18 cellular contexts compared by ENCODE assay signal in the genomic region with DNA sequence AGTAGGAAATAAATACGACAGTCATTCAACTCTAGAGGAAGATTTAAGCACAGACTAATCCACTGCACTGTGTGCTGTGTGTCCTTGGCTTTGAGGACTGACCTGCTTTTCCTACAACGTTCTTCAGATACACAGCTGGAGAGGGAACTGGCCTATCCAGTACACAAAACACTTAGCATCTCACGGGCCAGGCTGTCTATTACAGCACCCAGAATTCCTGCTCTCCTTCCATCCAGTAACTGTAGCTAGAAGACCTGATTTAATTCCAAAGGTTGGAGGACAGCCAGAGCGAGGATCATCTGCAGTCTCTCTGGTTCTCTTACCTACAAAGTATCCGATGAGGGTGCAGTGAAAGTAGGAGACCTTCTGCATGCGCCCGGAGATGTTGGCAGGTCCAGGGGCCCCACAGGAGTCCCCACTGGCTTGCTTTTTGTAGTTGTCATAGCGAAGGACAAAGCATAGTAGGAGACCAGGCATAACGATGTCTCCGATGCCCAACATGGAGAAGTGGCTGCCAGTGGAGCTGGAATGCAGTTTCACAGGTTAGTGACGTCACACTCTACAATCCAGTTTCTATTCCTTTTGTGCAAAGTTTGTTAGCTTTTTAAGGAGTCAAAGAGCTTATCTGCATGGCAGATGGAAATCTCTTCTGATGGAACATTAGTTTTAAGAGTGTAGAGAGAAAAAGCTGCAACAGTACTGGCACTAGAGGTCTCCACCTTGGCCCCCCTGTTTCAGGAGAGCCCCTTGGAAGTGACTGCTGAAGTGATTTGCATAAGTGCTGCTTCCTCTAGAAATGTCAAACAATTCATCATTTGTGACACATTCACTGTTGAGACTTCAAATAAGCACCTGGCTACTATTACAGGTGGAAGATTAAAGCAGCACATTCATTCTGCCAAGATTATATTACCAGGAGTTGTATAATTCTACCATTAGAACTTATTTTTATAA. TPM values are rescaled to one million over a fixed set of nuclear protein-coding genes. Genes with fewer than 3 reads are reported as not detected.
DNase-seq lines count a peak whose midpoint lies in the region; ATAC-seq and TF ChIP-seq lines count a peak whose summit lies in the region.
"Had no signal": no experiment of that assay in that cellular context is flagged by ENCODE, and none has a peak within 500 bp of the region (broad histone marks: within the 10 kb centered on the region; RNA-seq: fewer than 3 reads in every experiment).

No MANE protein-coding gene starts in this region.

- H3K36me3 Mint-ChIP-seq in type B pancreatic cell = peaks cover 36% of the 10 kb centered on the region
- H3K36me3 Mint-ChIP-seq: natural killer cell treated with Interleukin-12 subunit alpha and Interleukin-12 subunit beta and Interleukin-15 and Interleukin-18, amount 100 ng/mL, for 72 hours had no signal

- DNase-seq in T47D (ENCODE audit: low read depth in 1 of 2, low spot score in 1 of 2) = peak; percentile 38 to 68
- DNase-seq in mammary epithelial cell = no peak
- peak; percentile 89 for DNase-seq in OCI-LY7 (ENCODE audit: low spot score)
- no peak for DNase-seq in lower lobe of right lung
- no peak for DNase-seq in type B pancreatic cell (ENCODE audit: extremely low spot score, unreplicated experiment)
- no peak for DNase-seq in ACHN
- DNase-seq in T-helper 1 cell = no peak
- no peak for DNase-seq in NCI-H748 (lab: John Stamatoyannopoulos, UW; ENCODE audit: unreplicated experiment)
- DNase-seq: activated CD4-positive, alpha-beta T cell treated with anti-CD3 and anti-CD28 coated beads, Interleukin-2, amount 50 U/mL, for 1 hour; activated CD8-positive, alpha-beta memory T cell treated with anti-CD3 and anti-CD28 coated beads, Interleukin-2, amount 50 U/mL, for 4 hours; activated gamma-delta T cell; amygdala; DMS 273 treated with DMSO at 0.1 percent for 48 hours; NCI-H187; stimulated activated CD4-positive, alpha-beta T cell treated with anti-CD3 and anti-CD28 coated beads, Interleukin-4, amount 100 ng/mL, for 1 hour had no signal

- H3K9me2 ChIP-seq in OCI-LY7 (ENCODE audit: insufficient read depth, low read length) = no peaks in the 10 kb centered on the region

- ATAC-seq in lower lobe of right lung = peak; percentile 71 to 80
- ATAC-seq: natural killer cell treated with Interleukin-12 subunit alpha and Interleukin-12 subunit beta and Interleukin-15 and Interleukin-18, amount 100 ng/mL, for 72 hours had no signal

- CTCF ChIA-PET in mammary epithelial cell (lab: Charles Lee; ENCODE audit: low non-redundant PET) (no interaction called here), OCI-LY7 (lab: Charles Lee; ENCODE audit: unreplicated experiment) (no interaction called here)

- H3K4me2 ChIP-seq in mammary epithelial cell (ENCODE audit: insufficient read depth, low read depth, low read length) = no peak overlapping the region
- H3K4me2 ChIP-seq in OCI-LY7 (ENCODE audit: low read length) = peak overlapping the region; percentile 78

- no peaks in the 10 kb centered on the region for H3K79me2 ChIP-seq in mammary epithelial cell (ENCODE audit: insufficient read depth, low read length)
- no peaks in the 10 kb centered on the region for H3K79me2 ChIP-seq in OCI-LY7 (ENCODE audit: insufficient read depth, low read depth, low read length)

- no TSS peak for BruUV-seq in mammary epithelial cell (replicated peaks; lab: Mats Ljungman, UMichigan)
- no TSS peak for BruUV-seq in OCI-LY7 (replicated peaks; lab: Mats Ljungman, UMichigan)

- in situ Hi-C loops in T47D (cut with HindIII; ENCODE audit: low pct_unique_long_range_greater_than_20kb, low sequenced_read_pairs) = no loop called here
- in situ Hi-C loops in mammary epithelial cell (cut with MboI; ENCODE audit: low sequenced_read_pairs in 2 of 2) = no loop called here
- in situ Hi-C loops in ACHN (cut with HindIII; ENCODE audit: low pct_ligation_motif_present, low pct_unique_long_range_greater_than_20kb, low sequenced_read_pairs) = no loop called here

- H3K4me3 Mint-ChIP-seq in type B pancreatic cell = peak overlapping the region; percentile 29
- H3K4me3 Mint-ChIP-seq: central memory CD8-positive, alpha-beta T cell; natural killer cell treated with Interleukin-12 subunit alpha and Interleukin-12 subunit beta and Interleukin-15 and Interleukin-18, amount 100 ng/mL, for 72 hours had no signal

- no peak overlapping the region for H3K9ac ChIP-seq in mammary epithelial cell (ENCODE audit: insufficient read depth, low read length)

- peak overlapping the region; percentile 89 for H3K27ac Mint-ChIP-seq in type B pancreatic cell
- H3K27ac Mint-ChIP-seq: natural killer cell treated with Interleukin-12 subunit alpha and Interleukin-12 subunit beta and Interleukin-15 and Interleukin-18, amount 100 ng/mL, for 72 hours had no signal

- intact Hi-C loops in mammary epithelial cell (cut with micrococcal nuclease) (no loop called here), OCI-LY7 (cut with micrococcal nuclease; ENCODE audit: unreplicated experiment) (loop anchor here (2.0 to 10.0 kb wide), 2 partner anchors 81 to 137 kb away; partner anchors contain the start of gene SPPL3), lower lobe of right lung (cut with DNase I) (no loop called here)

- H3K36me3 ChIP-seq in mammary epithelial cell (ENCODE audit: insufficient read depth, low read length) = peaks cover 7% of the 10 kb centered on the region
- peaks cover 48% of the 10 kb centered on the region for H3K36me3 ChIP-seq in OCI-LY7 (ENCODE audit: insufficient read depth, low read length)
- H3K36me3 ChIP-seq in lower lobe of right lung = peaks cover 81% of the 10 kb centered on the region

- no peak overlapping the region for H3K27ac ChIP-seq in mammary epithelial cell (ENCODE audit: insufficient read depth, low read depth, low read length)
- H3K27ac ChIP-seq in OCI-LY7 (ENCODE audit: low read depth, low read length, poor library complexity, severe bottlenecking) = peak overlapping the region; percentile 90
- no peak overlapping the region for H3K27ac ChIP-seq in lower lobe of right lung
- H3K27ac ChIP-seq: prostate gland had no signal

- no peaks in the 10 kb centered on the region for H3K9me3 Mint-ChIP-seq in type B pancreatic cell
- H3K9me3 Mint-ChIP-seq: central memory CD8-positive, alpha-beta T cell; natural killer cell treated with Interleukin-12 subunit alpha and Interleukin-12 subunit beta and Interleukin-15 and Interleukin-18, amount 100 ng/mL, for 72 hours had no signal

- dilution Hi-C loops in mammary epithelial cell (cut with HindIII; ENCODE audit: low sequenced_read_pairs) = no loop called here

- H3K27me3 Mint-ChIP-seq in type B pancreatic cell = no peaks in the 10 kb centered on the region
- H3K27me3 Mint-ChIP-seq: central memory CD8-positive, alpha-beta T cell; natural killer cell treated with Interleukin-12 subunit alpha and Interleukin-12 subunit beta and Interleukin-15 and Interleukin-18, amount 100 ng/mL, for 72 hours had no signal

- H3K27me3 ChIP-seq in mammary epithelial cell (ENCODE audit: insufficient read depth, low read length) (no peaks in the 10 kb centered on the region), lower lobe of right lung (ENCODE audit: low read depth) (no peaks in the 10 kb centered on the region)

- WGBS in mammary epithelial cell (ENCODE audit: low coverage, missing lambda C conversion rate) = 87% methylated on average over 11 of the region's 11 CpGs

- H4K20me1 ChIP-seq in mammary epithelial cell (ENCODE audit: insufficient read depth, low read length) = no peaks in the 10 kb centered on the region
- H4K20me1 ChIP-seq in OCI-LY7 (ENCODE audit: insufficient read depth, low read length) = no peaks in the 10 kb centered on the region

- H3K9me3 ChIP-seq in mammary epithelial cell (replicated peaks; ENCODE audit: insufficient read depth, low read length) (no peaks in the 10 kb centered on the region), OCI-LY7 (ENCODE audit: low read length) (no peaks in the 10 kb centered on the region), lower lobe of right lung (no peaks in the 10 kb centered on the region)
- H3K9me3 ChIP-seq: prostate gland had no signal

- POLR2A ChIA-PET in OCI-LY7 (lab: Charles Lee) = interaction anchor here (0.6 to 1.1 kb wide), 3 partner anchors 8 to 96 kb away, joined by 3 to 5 read pairs (median 4); no protein-coding TSS in a partner anchor

- TF ChIP-seq CTCF in mammary epithelial cell (conservative IDR thresholded peaks at IDR 0.05 in 1 of 2, IDR thresholded peaks at IDR 0.05 in 1 of 2; ENCODE audit: extremely low read depth in 1 of 2, insufficient read depth in 1 of 2, low read depth in 1 of 2, low read length in 2 of 2) = no peak
- TF ChIP-seq CTCF in OCI-LY7 (conservative IDR thresholded peaks at IDR 0.05; ENCODE audit: low read length) = peak; percentile 69
- no peak for TF ChIP-seq CTCF in lower lobe of right lung (IDR thresholded peaks at IDR 0.05)
- TF ChIP-seq CTCF in type B pancreatic cell (conservative IDR thresholded peaks at IDR 0.05) = no peak

- peaks cover 34% of the 10 kb centered on the region for H3K4me1 Mint-ChIP-seq in type B pancreatic cell (ENCODE audit: unreplicated experiment)

- H3K4me3 ChIP-seq in mammary epithelial cell (replicated peaks in 1 of 3; ENCODE audit: insufficient read depth in 1 of 3, low read depth in 2 of 3, low read length in 3 of 3) (no peak overlapping the region), OCI-LY7 (ENCODE audit: low read depth, low read length, poor library complexity, severe bottlenecking) (peak overlapping the region; percentile 51), lower lobe of right lung (no peak overlapping the region)
- H3K4me3 ChIP-seq: prostate gland had no signal

- H2AFZ ChIP-seq in mammary epithelial cell (ENCODE audit: low read depth, low read length) (no peak overlapping the region), OCI-LY7 (ENCODE audit: low read length) (no peak overlapping the region)

- H3K4me1 ChIP-seq in mammary epithelial cell (ENCODE audit: insufficient read depth, low read length) = no peaks in the 10 kb centered on the region
- H3K4me1 ChIP-seq in OCI-LY7 (ENCODE audit: insufficient read depth, low read length, poor library complexity, severe bottlenecking) = peaks cover 55% of the 10 kb centered on the region
- peaks cover 16% of the 10 kb centered on the region for H3K4me1 ChIP-seq in lower lobe of right lung
- H3K4me1 ChIP-seq: prostate gland had no signal

RNA-seq across cellular contexts. Expression of gene ACADS, which starts 41.7 kb away (rescaled TPM):
- 1 to 10 TPM; 1.0 to 3.7 TPM for total RNA-seq in mammary epithelial cell
- 1.3 TPM for polyA plus RNA-seq in mammary epithelial cell
- polyA minus RNA-seq in mammary epithelial cell = not detected
- total RNA-seq in OCI-LY7 (2014; rRNA removed; shearing (Covaris generic)) = 7.7 and 8.8 TPM in 2 replicates
- 11.2 and 14.5 TPM in 2 replicates for total RNA-seq in OCI-LY7 (2022)
- 24.4 TPM for total RNA-seq in lower lobe of right lung
- 12.1 and 16.4 TPM in 2 replicates for total RNA-seq in type B pancreatic cell (ENCODE audit: low replicate concordance)

RNA-seq across cellular contexts. Expression of gene UNC119B, which starts 57.1 kb away (rescaled TPM):
- total RNA-seq in mammary epithelial cell (10 to 100 TPM; 28.0 to 33.3 TPM), OCI-LY7 (2022) (24.6 and 27.4 TPM in 2 replicates), lower lobe of right lung (27.1 TPM), type B pancreatic cell (ENCODE audit: low replicate concordance) (39.2 and 57.2 TPM in 2 replicates)
- polyA plus RNA-seq in mammary epithelial cell = 25.3 TPM
- polyA minus RNA-seq in mammary epithelial cell = 31.7 TPM
- total RNA-seq in OCI-LY7 (2014; rRNA removed; shearing (Covaris generic)) = 16.5 and 17.2 TPM in 2 replicates

Comparison
In these comparisons a context has a peak if more than half of its experiments do, and no peak if none do; other contexts are left out.
1. DNase-seq: peak in T47D (2 of 2) and OCI-LY7 (single experiment); none in mammary epithelial cell (single experiment), lower lobe of right lung (single experiment), type B pancreatic cell (single experiment), ACHN (single experiment), T-helper 1 cell (0 of 5) and NCI-H748 (single experiment).